8 cellular contexts compared by ENCODE assay signal in the genomic region with DNA sequence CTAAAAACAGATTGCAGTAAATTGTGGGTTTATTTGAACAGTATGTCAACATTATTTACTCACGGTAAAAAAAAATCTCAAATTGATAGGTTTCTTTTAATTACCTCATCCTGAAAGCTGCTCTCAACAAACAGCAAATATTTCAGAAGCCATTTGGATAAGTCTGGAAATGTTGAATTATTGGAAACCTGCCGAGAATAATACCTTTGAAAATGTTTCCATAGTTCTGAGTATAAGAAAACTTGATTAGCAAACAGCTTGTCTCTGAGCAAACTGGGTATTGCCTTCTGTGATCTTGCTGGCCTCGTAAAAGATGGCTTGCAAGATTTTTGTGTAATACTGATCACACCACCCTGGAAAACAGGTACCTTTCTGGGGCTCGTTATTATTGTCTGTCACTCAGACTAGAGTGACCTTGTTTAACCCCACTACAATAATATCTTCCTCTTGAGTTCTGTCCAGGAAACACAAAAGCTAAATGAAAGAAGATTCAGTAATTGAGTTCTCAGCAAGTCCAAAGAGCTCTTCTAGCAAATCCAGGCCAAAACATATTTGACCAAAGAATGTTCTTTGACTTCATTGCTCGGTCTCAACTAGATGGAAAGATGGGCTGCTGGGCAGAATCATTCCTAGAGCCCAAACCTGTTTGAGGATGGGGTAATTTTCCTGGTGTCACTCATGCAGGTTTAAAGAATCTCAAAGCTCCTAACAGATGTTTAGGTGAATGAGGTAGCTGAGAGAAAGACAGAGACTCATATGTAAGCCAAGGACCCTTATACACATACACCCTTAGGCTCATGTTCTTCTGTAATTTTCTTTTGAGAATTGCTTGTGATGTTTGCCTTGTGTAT.
DNase-seq lines count a peak whose midpoint lies in the region; ATAC-seq, FAIRE-seq and TF ChIP-seq lines count a peak whose summit lies in the region.

No MANE protein-coding gene starts in this region.

- H3K4me3 ChIP-seq in RWPE2 (ENCODE audit: severe bottlenecking) (peak overlapping the region; percentile 33), fibroblast of pulmonary artery (replicated peaks; ENCODE audit: low read depth, low read length) (peak overlapping the region; percentile 57), skeletal muscle cell (ENCODE audit: low read depth, low read length) (peak overlapping the region; percentile 42)

- H3K9me3 ChIP-seq in RWPE2 (ENCODE audit: severe bottlenecking): no peaks in the 10 kb centered on the region

- FAIRE-seq in urothelium cell line (lab: Jason Lieb, UNC): no peak
- FAIRE-seq in HTR-8/SVneo (lab: Jason Lieb, UNC): no peak

- H3K4me1 ChIP-seq in RWPE2 (ENCODE audit: insufficient read depth, poor library complexity, severe bottlenecking): peaks cover 12% of the 10 kb centered on the region

- no peaks in the 10 kb centered on the region for H3K36me3 ChIP-seq in RWPE2 (ENCODE audit: low read depth)

- ATAC-seq in RWPE2 (ENCODE audit: low read depth): no peak

- H3K27me3 ChIP-seq in RWPE2 (ENCODE audit: insufficient read depth, poor library complexity, severe bottlenecking): no peaks in the 10 kb centered on the region

- TF ChIP-seq CTCF in RWPE2 (IDR thresholded peaks at IDR 0.05; ENCODE audit: poor library complexity, severe bottlenecking): no peak
- no peak for TF ChIP-seq CTCF in fibroblast of pulmonary artery (IDR thresholded peaks at IDR 0.05; ENCODE audit: low read length, missing control alignments)
- no peak for TF ChIP-seq CTCF in GM10248 (IDR thresholded peaks at IDR 0.05; ENCODE audit: control extremely low read depth, extremely low read depth, low read depth, missing control alignments)

- CTCF ChIA-PET in GM10248 (lab: Yijun Ruan, JAX): interaction anchor here (0.9 to 8.7 kb wide), 9 partner anchors 10 to 99 kb away, joined by 3 to 60 read pairs (median 9); no protein-coding TSS in a partner anchor

- POLR2A ChIA-PET in GM10248 (lab: Yijun Ruan, JAX): interaction anchor here (0.6 kb wide), 1 partner anchor 15 kb away, joined by 3 read pairs; no protein-coding TSS in a partner anchor

- DNase-seq in NCI-H2171 treated with DMSO at 0.1 percent for 48 hours (lab: John Stamatoyannopoulos, UW) (peak; percentile 40), NCI-H2171 (lab: John Stamatoyannopoulos, UW) (no peak), RWPE2 (ENCODE audit: low spot score) (no peak), fibroblast of pulmonary artery (ENCODE audit: low read depth) (peak; percentile 42), skeletal muscle cell (ENCODE audit: low read depth) (no peak), urothelium cell line (ENCODE audit: low spot score) (no peak), HTR-8/SVneo (ENCODE audit: insufficient read length, low spot score) (no peak), GM10248 (ENCODE audit: extremely low spot score) (no peak)

- H3K27ac ChIP-seq in RWPE2 (ENCODE audit: poor library complexity, severe bottlenecking): peak overlapping the region; percentile 74

Comparison
In these comparisons a context has a peak if more than half of its experiments do, and no peak if none do; other contexts are left out.
1. DNase-seq: peak in NCI-H2171 treated with DMSO at 0.1 percent for 48 hours (single experiment) and fibroblast of pulmonary artery (single experiment); none in NCI-H2171 (single experiment), RWPE2 (single experiment), skeletal muscle cell (single experiment), urothelium cell line (single experiment), HTR-8/SVneo (single experiment) and GM10248 (single experiment).
2. Peak in every context shown above with its lines, with median percentiles within 50 percentile points of each other: H3K4me3 ChIP-seq.